In the genomic region with DNA sequence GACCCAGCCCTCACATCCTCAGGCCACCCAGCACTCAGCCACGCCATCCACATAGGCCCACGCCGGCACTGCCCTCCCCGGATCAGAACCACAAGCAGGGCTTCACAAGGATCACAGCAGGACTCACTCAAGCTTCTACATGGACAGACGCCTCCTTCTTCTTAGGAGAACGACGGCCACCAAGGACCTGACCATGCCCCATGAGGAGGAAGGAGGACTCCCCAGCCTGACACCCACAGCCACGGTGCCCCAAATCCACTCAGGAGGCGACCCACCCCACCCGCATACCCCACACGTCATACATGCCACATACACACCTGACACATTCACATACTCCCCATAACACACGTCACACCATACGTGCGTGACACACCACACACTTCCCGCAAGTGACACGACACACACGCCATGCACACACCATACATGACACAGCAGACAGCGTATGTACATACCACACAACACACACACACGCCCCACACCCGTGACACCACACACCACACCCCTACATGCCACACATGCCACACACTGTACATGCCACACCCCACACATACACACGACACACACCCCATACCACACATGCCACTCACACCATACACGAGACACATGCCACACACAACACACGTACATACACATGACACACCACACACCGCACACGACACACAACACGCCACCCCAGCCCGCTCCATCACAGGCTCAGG, we compare ENCODE assay signal across 21 cellular contexts. TPM values are rescaled to one million over a fixed set of nuclear protein-coding genes. Genes with fewer than 3 reads are reported as not detected.
DNase-seq lines count a peak whose midpoint lies in the region; ATAC-seq, FAIRE-seq and TF ChIP-seq lines count a peak whose summit lies in the region.
"Had no signal": no experiment of that assay in that cellular context is flagged by ENCODE, and none has a peak within 500 bp of the region (broad histone marks: within the 10 kb centered on the region; RNA-seq: fewer than 3 reads in every experiment).

No MANE protein-coding gene starts in this region.

- H3K79me1 ChIP-seq in H1 (ENCODE audit: low read depth, low read length) = peaks cover 26% of the 10 kb centered on the region

- no peak overlapping the region for H3K56ac ChIP-seq in H1 (replicated peaks; ENCODE audit: insufficient read length, low read depth, low read length)

- H3K9me3 ChIP-seq in H1 (ENCODE audit: insufficient read depth in 2 of 2, low read depth in 1 of 2, low read length in 1 of 2) (no peaks in the 10 kb centered on the region), psoas muscle (no peaks in the 10 kb centered on the region), MG63 (no peaks in the 10 kb centered on the region)
- H3K9me3 ChIP-seq in CD4-positive, alpha-beta T cell (ENCODE audit: control insufficient read depth, low read length) = no peaks in the 10 kb centered on the region
- H3K9me3 ChIP-seq: SJSA1, thyroid gland had no signal

- TF ChIP-seq EP300 in H1 (IDR thresholded peaks at IDR 0.05; ENCODE audit: borderline replicate concordance in 1 of 2, low read depth in 2 of 2, low read length in 2 of 2) = no peak

- H3K27me3 Mint-ChIP-seq in activated CD4-positive, alpha-beta T cell treated with anti-CD3 and anti-CD28 coated beads, Interleukin-2, amount 10 ng/mL, durations not matched to agents 7 days and 5 days = no peaks in the 10 kb centered on the region
- H3K27me3 Mint-ChIP-seq in HFFc6 (ENCODE audit: insufficient read depth) = no peaks in the 10 kb centered on the region
- H3K27me3 Mint-ChIP-seq in CD4-positive, alpha-beta T cell = no peaks in the 10 kb centered on the region
- H3K27me3 Mint-ChIP-seq in activated CD8-positive, alpha-beta T cell treated with anti-CD3 and anti-CD28 coated beads, Interleukin-2, amount 10 ng/mL, durations not matched to agents 7 days and 5 days (ENCODE audit: low read depth) = no peaks in the 10 kb centered on the region
- H3K27me3 Mint-ChIP-seq: activated CD4-positive, alpha-beta T cell treated with anti-CD3 and anti-CD28 coated beads for 36 hours had no signal

- no peak for ATAC-seq in psoas muscle
- ATAC-seq in CD4-positive, alpha-beta T cell (ENCODE audit: poor library complexity) = no peak
- no peak for ATAC-seq in activated CD8-positive, alpha-beta T cell treated with anti-CD3 and anti-CD28 coated beads, Interleukin-2, amount 10 ng/mL, durations not matched to agents 7 days and 5 days
- ATAC-seq: activated CD4-positive, alpha-beta T cell treated with anti-CD3 and anti-CD28 coated beads for 36 hours had no signal

- FAIRE-seq in H1 (lab: Jason Lieb, UNC) = no peak

- H3K23me2 ChIP-seq in H1 (ENCODE audit: low read depth, low read length) = peaks cover 4% of the 10 kb centered on the region; the same call in 1 of the 2 replicates

- peaks cover 21 to 33% of the 10 kb centered on the region in 2 experiments for H4K20me1 ChIP-seq in H1 (replicated peaks in 1 of 2; ENCODE audit: control insufficient read depth in 1 of 2, insufficient read depth in 2 of 2, low read length in 2 of 2)

- no peak overlapping the region for H3K4me3 Mint-ChIP-seq in activated CD4-positive, alpha-beta T cell treated with anti-CD3 and anti-CD28 coated beads, Interleukin-2, amount 10 ng/mL, durations not matched to agents 7 days and 5 days
- no peak overlapping the region for H3K4me3 Mint-ChIP-seq in HFFc6
- no peak overlapping the region for H3K4me3 Mint-ChIP-seq in CD4-positive, alpha-beta T cell
- H3K4me3 Mint-ChIP-seq in activated CD8-positive, alpha-beta T cell treated with anti-CD3 and anti-CD28 coated beads, Interleukin-2, amount 10 ng/mL, durations not matched to agents 7 days and 5 days = no peak overlapping the region
- H3K4me3 Mint-ChIP-seq: activated CD4-positive, alpha-beta T cell treated with anti-CD3 and anti-CD28 coated beads for 36 hours had no signal

- no peak overlapping the region for H3K27ac ChIP-seq in H1 (ENCODE audit: low read depth, low read length)
- H3K27ac ChIP-seq in psoas muscle = no peak overlapping the region
- no peak overlapping the region for H3K27ac ChIP-seq in CD4-positive, alpha-beta T cell (ENCODE audit: low read depth, low read length)
- H3K27ac ChIP-seq: C4-2B, SJSA1 had no signal

- H2BK20ac ChIP-seq in H1 (ENCODE audit: low read length) = no peak overlapping the region

- TF ChIP-seq POLR2A in H1 (IDR thresholded peaks at IDR 0.05; ENCODE audit: control extremely low read depth in 1 of 2, low read depth in 2 of 2, low read length in 2 of 2) = no peak

- peak overlapping the region; percentile 74 for H4K91ac ChIP-seq in H1 (replicated peaks; ENCODE audit: insufficient read length, low read length)

- H3K36me3 ChIP-seq in H1 (ENCODE audit: control insufficient read depth in 2 of 4, insufficient read depth in 4 of 4, low read length in 3 of 4) (peaks cover 5 to 19% (median 11%) of the 10 kb centered on the region in 4 experiments; a peak in 6 of 8 replicates), psoas muscle (ENCODE audit: insufficient read depth in 1 of 2, low read depth in 1 of 2) (peaks cover 3 to 27% of the 10 kb centered on the region in 2 donors), MG63 (no peaks in the 10 kb centered on the region; the same call in 1 of the 2 replicates)

- peak overlapping the region; percentile 31 for H3K27ac Mint-ChIP-seq in activated CD4-positive, alpha-beta T cell treated with anti-CD3 and anti-CD28 coated beads, Interleukin-2, amount 10 ng/mL, durations not matched to agents 7 days and 5 days
- H3K27ac Mint-ChIP-seq in HFFc6 = peak overlapping the region; percentile 47; the same call in 1 of the 2 replicates
- no peak overlapping the region for H3K27ac Mint-ChIP-seq in CD4-positive, alpha-beta T cell
- H3K27ac Mint-ChIP-seq in activated CD8-positive, alpha-beta T cell treated with anti-CD3 and anti-CD28 coated beads, Interleukin-2, amount 10 ng/mL, durations not matched to agents 7 days and 5 days = no peak overlapping the region
- H3K27ac Mint-ChIP-seq: activated CD4-positive, alpha-beta T cell treated with anti-CD3 and anti-CD28 coated beads for 36 hours had no signal

- H4K8ac ChIP-seq in H1 (ENCODE audit: extremely low read depth, insufficient read depth, low read length) = no peak overlapping the region; the same call in 1 of the 2 replicates

- peak overlapping the region; percentile 62; the same call in 1 of the 2 replicates for H2BK5ac ChIP-seq in H1 (ENCODE audit: low read depth, low read length)

- peaks cover 7% of the 10 kb centered on the region for H3K4me1 Mint-ChIP-seq in activated CD4-positive, alpha-beta T cell treated with anti-CD3 and anti-CD28 coated beads, Interleukin-2, amount 10 ng/mL, durations not matched to agents 7 days and 5 days
- peaks cover 31% of the 10 kb centered on the region for H3K4me1 Mint-ChIP-seq in HFFc6 (ENCODE audit: low read depth)
- peaks cover 14% of the 10 kb centered on the region for H3K4me1 Mint-ChIP-seq in CD4-positive, alpha-beta T cell (ENCODE audit: low read depth)
- peaks cover 11% of the 10 kb centered on the region for H3K4me1 Mint-ChIP-seq in activated CD8-positive, alpha-beta T cell treated with anti-CD3 and anti-CD28 coated beads, Interleukin-2, amount 10 ng/mL, durations not matched to agents 7 days and 5 days (ENCODE audit: low read depth)

- no peak overlapping the region for H3K4me2 ChIP-seq in H1 (ENCODE audit: insufficient read depth in 1 of 2, low read depth in 2 of 2, low read length in 2 of 2)

- H3K4me3 ChIP-seq in H1 (ENCODE audit: extremely low read depth in 1 of 4, insufficient read depth in 2 of 4, low read depth in 3 of 4, low read length in 4 of 4) (no peak overlapping the region), psoas muscle (no peak overlapping the region), MG63 (no peak overlapping the region)
- H3K4me3 ChIP-seq: lung, SJSA1, thyroid gland had no signal

- peaks cover 0 to 50% of the 10 kb centered on the region in 2 experiments; a peak in 2 of 4 replicates for H3K79me2 ChIP-seq in H1 (ENCODE audit: control insufficient read depth in 1 of 2, insufficient read depth in 2 of 2, low read length in 2 of 2)

- POLR2A ChIA-PET in activated CD4-positive, alpha-beta T cell treated with anti-CD3 and anti-CD28 coated beads, Interleukin-2, amount 10 ng/mL, durations not matched to agents 7 days and 5 days (lab: Charles Lee) = interaction anchor here (0.6 kb wide), 1 partner anchor 134 kb away, joined by 3 read pairs; no protein-coding TSS in a partner anchor
- POLR2A ChIA-PET in H1 (lab: Charles Lee; ENCODE audit: partially characterized antibody) = interaction anchor here (1.0 kb wide), 1 partner anchor 11 kb away, joined by 3 read pairs; no protein-coding TSS in a partner anchor
- POLR2A ChIA-PET in CD4-positive, alpha-beta T cell (lab: Charles Lee) = no interaction called here
- POLR2A ChIA-PET in activated CD8-positive, alpha-beta T cell treated with anti-CD3 and anti-CD28 coated beads, Interleukin-2, amount 10 ng/mL, durations not matched to agents 7 days and 5 days (lab: Charles Lee) = no interaction called here

- CTCF ChIA-PET in activated CD4-positive, alpha-beta T cell treated with anti-CD3 and anti-CD28 coated beads, Interleukin-2, amount 10 ng/mL, durations not matched to agents 7 days and 5 days (lab: Charles Lee) = no interaction called here
- CTCF ChIA-PET in H1 (lab: Charles Lee; ENCODE audit: partially characterized antibody) = interaction anchor here (1.1 to 6.0 kb wide), 2 partner anchors 9 to 11 kb away, joined by 4 to 40 read pairs; no protein-coding TSS in a partner anchor
- CTCF ChIA-PET in CD4-positive, alpha-beta T cell (lab: Charles Lee) = interaction anchor here (1.3 kb wide), 1 partner anchor 11 kb away, joined by 4 read pairs; no protein-coding TSS in a partner anchor
- CTCF ChIA-PET in activated CD8-positive, alpha-beta T cell treated with anti-CD3 and anti-CD28 coated beads, Interleukin-2, amount 10 ng/mL, durations not matched to agents 7 days and 5 days (lab: Charles Lee) = no interaction called here

- no peak for DNase-seq in activated CD4-positive, alpha-beta T cell treated with anti-CD3 and anti-CD28 coated beads, Interleukin-2, amount 10 ng/mL, durations not matched to agents 7 days and 5 days
- no peak for DNase-seq in activated CD4-positive, alpha-beta T cell treated with anti-CD3 and anti-CD28 coated beads, Interleukin-2, amount 50 U/mL, for 48 hours
- DNase-seq in HFFc6 (no peak), H1 (ENCODE audit: low read depth in 1 of 2, low spot score in 2 of 2) (no peak), psoas muscle (peak; percentile 9 to 30), MG63 (no peak)
- DNase-seq in CD4-positive, alpha-beta T cell = no peak
- no peak for DNase-seq in activated CD8-positive, alpha-beta T cell treated with anti-CD3 and anti-CD28 coated beads, Interleukin-2, amount 10 ng/mL, durations not matched to agents 7 days and 5 days
- DNase-seq: 8988T; activated CD4-positive, alpha-beta T cell treated with anti-CD3 and anti-CD28 coated beads for 36 hours; activated naive CD4-positive, alpha-beta T cell treated with anti-CD3 and anti-CD28 coated beads, Interleukin-2, amount 50 U/mL, for 16 hours; caudate nucleus; effector CD4-positive, alpha-beta T cell; head of caudate nucleus; NCI-H2081; NCI-H524 treated with DMSO at 0.1 percent for 48 hours; T-helper 9 cell had no signal

- no peak overlapping the region for H2BK120ac ChIP-seq in H1 (replicated peaks; ENCODE audit: low read depth, low read length)

- peak overlapping the region in 1 of 4 experiments; percentile 13; a peak in 1 of 7 replicates for H3K9ac ChIP-seq in H1 (replicated peaks in 1 of 4; ENCODE audit: extremely low read depth in 1 of 4, low read depth in 3 of 4, low read length in 3 of 4)

- intact Hi-C loops in psoas muscle (cut with DNase I) = loop anchor here in 1 of 2 donors (10.0 kb wide), 1 partner anchor 45 kb away; a partner anchor contains a TSS
- intact Hi-C loops in CD4-positive, alpha-beta T cell (cut with DNase I, micrococcal nuclease) = no loop called here

- WGBS in H1 (ENCODE audit: extremely low coverage in 1 of 2, insufficient coverage in 1 of 2, insufficient read length in 1 of 2, insufficient replicate concordance in 2 of 2, low coverage in 1 of 2, low lambda C conversion rate in 2 of 2, missing lambda C conversion rate in 1 of 2), 2 experiments = 95% methylated on average over 26 of the region's 27 CpGs; no CpG with 5 or more reads in 1 of the 2 experiments
- WGBS in psoas muscle, 3 donors = 91 to 95% (median 95%) methylated on average over 27 of the region's 27 CpGs

- TF ChIP-seq CTCF in HFFc6 (IDR thresholded peaks at IDR 0.05) (no peak), H1 (IDR thresholded peaks at IDR 0.05; ENCODE audit: control extremely low read depth in 1 of 3, insufficient read depth in 1 of 3, low read depth in 1 of 3, low read length in 3 of 3) (no peak), psoas muscle (IDR thresholded peaks at IDR 0.05) (no peak)
- no peak for TF ChIP-seq CTCF in CD4-positive, alpha-beta T cell (IDR thresholded peaks at IDR 0.05)

- H3K18ac ChIP-seq in H1 (ENCODE audit: extremely low read depth, low read length) = no peak overlapping the region

- H3K9me3 Mint-ChIP-seq in activated CD4-positive, alpha-beta T cell treated with anti-CD3 and anti-CD28 coated beads, Interleukin-2, amount 10 ng/mL, durations not matched to agents 7 days and 5 days = no peaks in the 10 kb centered on the region
- no peaks in the 10 kb centered on the region for H3K9me3 Mint-ChIP-seq in HFFc6
- H3K9me3 Mint-ChIP-seq in CD4-positive, alpha-beta T cell = no peaks in the 10 kb centered on the region
- H3K9me3 Mint-ChIP-seq in activated CD8-positive, alpha-beta T cell treated with anti-CD3 and anti-CD28 coated beads, Interleukin-2, amount 10 ng/mL, durations not matched to agents 7 days and 5 days (ENCODE audit: insufficient read depth) = no peaks in the 10 kb centered on the region

- peak overlapping the region; percentile 53 for H3K4ac ChIP-seq in H1 (replicated peaks; ENCODE audit: insufficient read length, low read depth, low read length)

- H3K27me3 ChIP-seq in H1 (replicated peaks in 1 of 4; ENCODE audit: control insufficient read depth in 3 of 4, extremely low read depth in 1 of 4, insufficient read depth in 3 of 4, low read length in 3 of 4) = no peaks in the 10 kb centered on the region
- no peaks in the 10 kb centered on the region for H3K27me3 ChIP-seq in psoas muscle (ENCODE audit: insufficient read depth in 3 of 3, low read length in 2 of 3)
- H3K27me3 ChIP-seq in CD4-positive, alpha-beta T cell (ENCODE audit: control insufficient read depth, insufficient read depth, low read length) = no peaks in the 10 kb centered on the region
- H3K27me3 ChIP-seq in MG63 = no peaks in the 10 kb centered on the region
- H3K27me3 ChIP-seq: SJSA1, thyroid gland had no signal

- H2BK15ac ChIP-seq in H1 (ENCODE audit: low read length) = no peak overlapping the region

- H2AFZ ChIP-seq in H1 (ENCODE audit: low read length) = no peak overlapping the region

- no peak overlapping the region for H4K5ac ChIP-seq in H1 (ENCODE audit: insufficient read length, low read depth, low read length)

- H3K4me1 ChIP-seq in H1 (replicated peaks in 1 of 4; ENCODE audit: control insufficient read depth in 3 of 4, insufficient read depth in 4 of 4, low read length in 3 of 4) (peaks cover 0 to 8% (median 2%) of the 10 kb centered on the region in 4 experiments; a peak in 3 of 7 replicates), psoas muscle (peaks cover 26% of the 10 kb centered on the region)

- H3K14ac ChIP-seq in H1 (ENCODE audit: insufficient read length) = no peak overlapping the region

- no peak for TF ChIP-seq RAD21 in H1 (IDR thresholded peaks at IDR 0.05 in 1 of 2, conservative IDR thresholded peaks at IDR 0.05 in 1 of 2; ENCODE audit: low read depth in 2 of 2, low read length in 2 of 2)

- peaks cover 9% of the 10 kb centered on the region for H3K36me3 Mint-ChIP-seq in activated CD4-positive, alpha-beta T cell treated with anti-CD3 and anti-CD28 coated beads, Interleukin-2, amount 10 ng/mL, durations not matched to agents 7 days and 5 days (ENCODE audit: low read depth)
- peaks cover 17% of the 10 kb centered on the region for H3K36me3 Mint-ChIP-seq in HFFc6 (ENCODE audit: low read depth)
- peaks cover 28% of the 10 kb centered on the region for H3K36me3 Mint-ChIP-seq in CD4-positive, alpha-beta T cell (ENCODE audit: low read depth)
- H3K36me3 Mint-ChIP-seq in activated CD8-positive, alpha-beta T cell treated with anti-CD3 and anti-CD28 coated beads, Interleukin-2, amount 10 ng/mL, durations not matched to agents 7 days and 5 days (ENCODE audit: low read depth) = peaks cover 12% of the 10 kb centered on the region

- 0 out of 2 replicates have a peak overlapping the region, but pooled peaks have one; percentile 2 for H2BK12ac ChIP-seq in H1 (ENCODE audit: low read depth, low read length)

- H2AK5ac ChIP-seq in H1 (ENCODE audit: low read depth, low read length) = no peak overlapping the region

- peak overlapping the region; percentile 43 for H3K23ac ChIP-seq in H1 (ENCODE audit: insufficient read length)

RNA-seq across cellular contexts. Expression of a gene that starts 50.4 kb away (rescaled TPM):
- total RNA-seq in activated CD4-positive, alpha-beta T cell treated with anti-CD3 and anti-CD28 coated beads, Interleukin-2, amount 10 ng/mL, durations not matched to agents 7 days and 5 days = 10 to 100 TPM; 38.4 to 46.5 TPM
- 10 to 100 TPM; 54.6 to 69.4 (median 59.5) TPM for total RNA-seq in HFFc6 (2021; fragmentation: NEBNext Ultra II Directional; extraction: Animal tissue kit (Norgen Biotek cat#: 25700))
- 42.4 and 45.1 TPM in 2 replicates for total RNA-seq in H1 (2021; fragmentation: NEBNext Ultra II Directional; extraction: Animal tissue kit (Norgen Biotek cat#: 25700))
- polyA plus RNA-seq in H1 (2011; rRNA removed) (18.8 and 27.7 TPM in 2 replicates), psoas muscle (10 to 100 TPM; 24.2 to 34.2 (median 25.2) TPM)
- polyA plus RNA-seq in H1 (2011; cell fraction: cytosol; rRNA removed) = 19.7 TPM
- 74.8 TPM for polyA plus RNA-seq in H1 (2011; cell fraction: nucleus; rRNA removed)
- polyA plus RNA-seq in H1 (2012, experiment 1 of 2) = 24.7 to 35.8 TPM (median 32.5 TPM) in 4 replicates
- polyA plus RNA-seq in H1 (2012, experiment 2 of 2) = 17.2 TPM
- polyA plus RNA-seq in H1 (2013, experiment 1 of 2) = 22.0 TPM
- polyA plus RNA-seq in H1 (2013, experiment 2 of 2) = 21.5 TPM
- polyA minus RNA-seq in H1 (2011; rRNA and poly(A)+ RNA removed) = 7.1 and 12.4 TPM in 2 replicates
- 42.9 TPM for polyA minus RNA-seq in H1 (2011; cell fraction: cytosol; rRNA and poly(A)+ RNA removed)
- polyA minus RNA-seq in H1 (2011; cell fraction: nucleus; rRNA and poly(A)+ RNA removed) = 13.2 TPM
- 10 to 100 TPM; 35.8 to 51.7 (median 44.0) TPM for total RNA-seq in psoas muscle
- total RNA-seq in CD4-positive, alpha-beta T cell = 10 to 100 TPM; 18.3 to 22.1 TPM
- total RNA-seq in activated CD8-positive, alpha-beta T cell treated with anti-CD3 and anti-CD28 coated beads, Interleukin-2, amount 10 ng/mL, durations not matched to agents 7 days and 5 days = 10 to 100 TPM; 37.3 to 48.7 TPM
- total RNA-seq in MG63 (2014; rRNA removed; shearing (Covaris generic); ENCODE audit: low replicate concordance) = 3.0 and 6.5 TPM in 2 replicates

Comparison
In these comparisons a context has a peak if more than half of its experiments do, and no peak if none do; other contexts are left out.
1. DNase-seq: peak in psoas muscle (2 of 2); none in activated CD4-positive, alpha-beta T cell treated with anti-CD3 and anti-CD28 coated beads, Interleukin-2, amount 10 ng/mL, durations not matched to agents 7 days and 5 days (single experiment), activated CD4-positive, alpha-beta T cell treated with anti-CD3 and anti-CD28 coated beads, Interleukin-2, amount 50 U/mL, for 48 hours (0 of 2), HFFc6 (single experiment), H1 (0 of 2), CD4-positive, alpha-beta T cell (0 of 10), activated CD8-positive, alpha-beta T cell treated with anti-CD3 and anti-CD28 coated beads, Interleukin-2, amount 10 ng/mL, durations not matched to agents 7 days and 5 days (single experiment) and MG63 (single experiment).
2. H3K27ac Mint-ChIP-seq: peak in activated CD4-positive, alpha-beta T cell treated with anti-CD3 and anti-CD28 coated beads, Interleukin-2, amount 10 ng/mL, durations not matched to agents 7 days and 5 days (single experiment) and HFFc6 (single experiment); none in CD4-positive, alpha-beta T cell (single experiment) and activated CD8-positive, alpha-beta T cell treated with anti-CD3 and anti-CD28 coated beads, Interleukin-2, amount 10 ng/mL, durations not matched to agents 7 days and 5 days (single experiment).
3. CTCF ChIA-PET loops: an anchor here in H1 (1.1 to 6.0 kb wide) and CD4-positive, alpha-beta T cell (1.3 kb wide); none called in activated CD4-positive, alpha-beta T cell treated with anti-CD3 and anti-CD28 coated beads, Interleukin-2, amount 10 ng/mL, durations not matched to agents 7 days and 5 days and activated CD8-positive, alpha-beta T cell treated with anti-CD3 and anti-CD28 coated beads, Interleukin-2, amount 10 ng/mL, durations not matched to agents 7 days and 5 days.
4. POLR2A ChIA-PET loops: an anchor here in activated CD4-positive, alpha-beta T cell treated with anti-CD3 and anti-CD28 coated beads, Interleukin-2, amount 10 ng/mL, durations not matched to agents 7 days and 5 days (0.6 kb wide) and H1 (1.0 kb wide); none called in CD4-positive, alpha-beta T cell and activated CD8-positive, alpha-beta T cell treated with anti-CD3 and anti-CD28 coated beads, Interleukin-2, amount 10 ng/mL, durations not matched to agents 7 days and 5 days.